25 cellular contexts compared by ENCODE assay signal in the genomic region with DNA sequence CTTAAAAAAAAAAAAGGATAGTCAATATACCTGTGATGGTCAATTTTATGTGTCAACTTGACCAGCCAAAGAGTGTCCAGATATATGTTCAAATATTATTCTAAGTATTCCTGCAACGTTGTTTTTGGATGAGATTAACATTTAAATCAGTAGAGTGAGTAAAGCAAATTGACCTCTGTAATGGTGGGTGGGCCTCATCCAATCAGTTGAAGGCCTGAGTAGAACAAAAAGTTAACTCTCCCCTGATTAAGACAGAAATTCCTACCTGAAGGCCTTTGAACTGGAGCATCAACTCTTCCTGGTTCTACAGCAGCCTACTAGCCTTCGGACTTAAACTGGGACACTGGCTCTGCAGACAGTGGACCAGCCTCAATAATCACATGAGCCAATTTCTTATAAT.
A peak's percentile ranks its signal among the peaks of the same experiment; 100 is the strongest.
DNase-seq lines count a peak whose midpoint lies in the region; ATAC-seq, FAIRE-seq and TF ChIP-seq lines count a peak whose summit lies in the region.
"Had no signal": no experiment of that assay in that cellular context is flagged by ENCODE, and none has a peak within 500 bp of the region (broad histone marks: within the 10 kb centered on the region; RNA-seq: fewer than 3 reads in every experiment).

No MANE protein-coding gene starts in this region.

- in situ Hi-C loops in K562 (cut with MboI) = loop anchor here (25.0 kb wide), 1 partner anchor 989 kb away; a partner anchor contains a TSS

- H3K9me1 ChIP-seq in K562 (ENCODE audit: control insufficient read depth, insufficient read depth, low read length) = no peaks in the 10 kb centered on the region

- CTCF ChIA-PET in HEK293 (lab: Yijun Ruan, JAX) (interaction anchor here (0.6 kb wide), 1 partner anchor 274 kb away, joined by 3 read pairs; no protein-coding TSS in a partner anchor), K562 (lab: Yijun Ruan, JAX; ENCODE audit: low intra/inter-chr PET ratio) (no interaction called here)

- H3K79me2 ChIP-seq in K562 (ENCODE audit: control insufficient read depth, insufficient read depth, low read length) = no peaks in the 10 kb centered on the region

- no peak for ATAC-seq in left cardiac atrium
- no peak for ATAC-seq in K562
- ATAC-seq: GM12878 had no signal

- BruUV-seq in K562 (replicated peaks; lab: Mats Ljungman, UMichigan) = no TSS peak

- TF ChIP-seq POLR2A in K562 (conservative IDR thresholded peaks at IDR 0.05) = no peak

- TF ChIP-seq EP300 in K562 (IDR thresholded peaks at IDR 0.05; ENCODE audit: low read length) = no peak

- POLR2A ChIA-PET in HEK293 (lab: Yijun Ruan, JAX) (no interaction called here), K562 (lab: Yijun Ruan, JAX) (no interaction called here)

- H3K4me1 ChIP-seq in left ventricle myocardium inferior (peaks cover 37% of the 10 kb centered on the region), HEK293 (ENCODE audit: control insufficient read depth, insufficient read depth, low read length) (peaks cover 4% of the 10 kb centered on the region; the same call in 1 of the 2 replicates), K562 (replicated peaks in 1 of 2; ENCODE audit: control insufficient read depth in 2 of 2, insufficient read depth in 2 of 2, low read length in 2 of 2) (no peaks in the 10 kb centered on the region)
- H3K4me1 ChIP-seq: BE2C, BLaER1 had no signal

- intact Hi-C loops in left ventricle myocardium inferior (cut with micrococcal nuclease) = no loop called here
- intact Hi-C loops in left cardiac atrium (cut with DNase I) = loop anchor here (10.0 kb wide), 1 partner anchor 62 kb away; no protein-coding TSS in a partner anchor
- intact Hi-C loops in K562 (cut with micrococcal nuclease) = no loop called here

- H3K27me3 ChIP-seq in left ventricle myocardium inferior (ENCODE audit: low read depth) (no peaks in the 10 kb centered on the region), K562 (ENCODE audit: control insufficient read depth in 2 of 2, insufficient read depth in 2 of 2, low read length in 2 of 2) (no peaks in the 10 kb centered on the region)
- H3K27me3 ChIP-seq: BLaER1 had no signal

- H3K36me3 ChIP-seq in left ventricle myocardium inferior = peaks cover 3% of the 10 kb centered on the region
- H3K36me3 ChIP-seq in HEK293 (ENCODE audit: control insufficient read depth in 2 of 2, insufficient read depth in 1 of 2, low read length in 2 of 2) = no peaks in the 10 kb centered on the region
- H3K36me3 ChIP-seq in K562 (ENCODE audit: control insufficient read depth, insufficient read depth, low read length) = no peaks in the 10 kb centered on the region
- H3K36me3 ChIP-seq: BE2C, BLaER1 had no signal

- no peak for FAIRE-seq in K562 (lab: Jason Lieb, UNC)
- FAIRE-seq: A204.1, GM12878, GM12892, GM18507 had no signal

- H3K9ac ChIP-seq in K562 (ENCODE audit: insufficient read depth in 1 of 2, low read depth in 2 of 2, low read length in 2 of 2) = no peak overlapping the region
- H3K9ac ChIP-seq: BLaER1 had no signal

- H3K4me3 ChIP-seq in left ventricle myocardium inferior = no peak overlapping the region
- H3K4me3 ChIP-seq in HEK293 (ENCODE audit: low read depth, low read length) = no peak overlapping the region
- H3K4me3 ChIP-seq in K562 = no peak overlapping the region
- H3K4me3 ChIP-seq: BLaER1, GM12878 had no signal

- DNase-seq in left ventricle myocardium inferior = no peak
- DNase-seq in left cardiac atrium = no peak
- no peak for DNase-seq in K562 (ENCODE audit: extremely low read depth in 1 of 4, low spot score in 3 of 4)
- DNase-seq in NCI-H345 treated with DMSO at 0.1 percent for 48 hours (lab: John Stamatoyannopoulos, UW; ENCODE audit: unreplicated experiment) = no peak
- DNase-seq: 8988T; ACHN; BE2C; C1 segment of cervical spinal cord; CD4-positive, alpha-beta memory T cell; CD4-positive, CD25-positive, alpha-beta regulatory T cell; CD8-positive, alpha-beta memory T cell; COR-L47; DMS 273 treated with DMSO at 0.1 percent for 48 hours; DMS153; DMS53; DMS79; DND-41; EL; GDM1 had no signal

- WGBS in K562 (ENCODE audit: insufficient coverage, low coverage, missing lambda C conversion rate) = 4% methylated on average over 2 of the region's 2 CpGs

- H4K20me1 ChIP-seq in K562 (replicated peaks; ENCODE audit: control insufficient read depth, insufficient read depth, low read length) = no peaks in the 10 kb centered on the region
- H4K20me1 ChIP-seq: BLaER1 had no signal

- peak overlapping the region; percentile 89 for H3K27ac ChIP-seq in left ventricle myocardium inferior (replicated peaks)
- no peak overlapping the region for H3K27ac ChIP-seq in HEK293 (ENCODE audit: extremely low read depth, low read depth, low read length)
- H3K27ac ChIP-seq in K562 (ENCODE audit: extremely low read depth, low read depth, low read length) = no peak overlapping the region
- H3K27ac ChIP-seq: BLaER1 had no signal

- peaks cover 7% of the 10 kb centered on the region for H3K9me3 ChIP-seq in left ventricle myocardium inferior (replicated peaks)
- H3K9me3 ChIP-seq in HEK293 (ENCODE audit: control insufficient read depth, insufficient read depth, low read depth, low read length) = no peaks in the 10 kb centered on the region
- H3K9me3 ChIP-seq in K562 (replicated peaks; ENCODE audit: control insufficient read depth, insufficient read depth, low read depth, low read length) = no peaks in the 10 kb centered on the region
- H3K9me3 ChIP-seq: BE2C, BLaER1 had no signal

- no peak overlapping the region for H2AFZ ChIP-seq in K562 (ENCODE audit: low read depth, low read length)

- TF ChIP-seq CTCF in left ventricle myocardium inferior (IDR thresholded peaks at IDR 0.05; ENCODE audit: borderline replicate concordance) (no peak), HEK293 (tag by site-specific recombination; IDR thresholded peaks at IDR 0.05) (no peak), K562 (IDR thresholded peaks at IDR 0.05 in 2 of 3, conservative IDR thresholded peaks at IDR 0.05 in 1 of 3; ENCODE audit: insufficient read depth in 2 of 3, low read depth in 1 of 3, low read length in 3 of 3) (no peak)

- no peak for TF ChIP-seq RAD21 in K562 (CRISPR knock-in tag; conservative IDR thresholded peaks at IDR 0.05 in 1 of 2, IDR thresholded peaks at IDR 0.05 in 1 of 2)

- H3K4me2 ChIP-seq in K562 (ENCODE audit: insufficient read depth, low read length) = no peak overlapping the region
- H3K4me2 ChIP-seq: BLaER1 had no signal

TF ChIP-seq in HEK293, 187 proteins besides CTCF, POLR2A, EP300 and RAD21:
- TF ChIP-seq, protein P1, sequence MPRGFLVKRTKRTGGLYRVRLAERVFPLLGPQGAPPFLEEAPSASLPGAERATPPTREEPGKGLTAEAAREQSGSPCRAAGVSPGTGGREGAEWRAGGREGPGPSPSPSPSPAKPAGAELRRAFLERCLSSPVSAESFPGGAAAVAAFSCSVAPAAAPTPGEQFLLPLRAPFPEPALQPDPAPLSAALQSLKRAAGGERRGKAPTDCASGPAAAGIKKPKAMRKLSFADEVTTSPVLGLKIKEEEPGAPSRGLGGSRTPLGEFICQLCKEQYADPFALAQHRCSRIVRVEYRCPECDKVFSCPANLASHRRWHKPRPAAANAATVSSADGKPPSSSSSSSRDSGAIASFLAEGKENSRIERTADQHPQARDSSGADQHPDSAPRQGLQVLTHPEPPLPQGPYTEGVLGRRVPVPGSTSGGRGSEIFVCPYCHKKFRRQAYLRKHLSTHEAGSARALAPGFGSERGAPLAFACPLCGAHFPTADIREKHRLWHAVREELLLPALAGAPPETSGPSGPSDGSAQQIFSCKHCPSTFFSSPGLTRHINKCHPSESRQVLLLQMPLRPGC (tag by site-specific recombination; IDR thresholded peaks at IDR 0.05) = no peak
- TF ChIP-seq ZNF10 (tag by site-specific recombination; IDR thresholded peaks at IDR 0.05) = peak; percentile 95

TF ChIP-seq in K562, 482 proteins besides CTCF, POLR2A, EP300 and RAD21:
- no peak for TF ChIP-seq PTRF (tag; IDR thresholded peaks at IDR 0.05)
- TF ChIP-seq ZNF134 (CRISPR knock-in tag; conservative IDR thresholded peaks at IDR 0.05) = peak; percentile 93
- peak; percentile 27 for TF ChIP-seq RBM25 (IDR thresholded peaks at IDR 0.05; ENCODE audit: low read depth, low read length, severe bottlenecking)

Comparison
In these comparisons a context has a peak if more than half of its experiments do, and no peak if none do; other contexts are left out.
1. intact Hi-C loops: an anchor here in left cardiac atrium (10.0 kb wide); none called in left ventricle myocardium inferior and K562.